8 cellular contexts compared by ENCODE assay signal in genomic region chr20:57480444-57481152, GRCh38. TPM values are rescaled to one million over a fixed set of nuclear protein-coding genes. Genes with fewer than 3 reads are reported as not detected.
DNase-seq lines count a peak whose midpoint lies in the region; ATAC-seq and TF ChIP-seq lines count a peak whose summit lies in the region.

No MANE protein-coding gene starts in this region.

- H3K4me1 ChIP-seq in BLaER1 (peaks cover 83% of the 10 kb centered on the region), thoracic aorta (ENCODE audit: control insufficient read depth in 1 of 2, low read depth in 2 of 2) (peaks cover 5 to 11% of the 10 kb centered on the region in 2 donors)
- peaks cover 16% of the 10 kb centered on the region for H3K4me1 ChIP-seq in CD4-positive, alpha-beta memory T cell (ENCODE audit: insufficient read depth, low read length)

- no peak for TF ChIP-seq CTCF in thoracic aorta (IDR thresholded peaks at IDR 0.05)

- CTCF ChIA-PET in CD4-positive, alpha-beta memory T cell (lab: Charles Lee; ENCODE audit: partially characterized antibody), result no interaction called here

- H3K9me3 ChIP-seq in BLaER1 (0 out of 2 replicates have a peak, but pooled peaks cover 4% of the 10 kb centered on the region), thoracic aorta (no peaks in the 10 kb centered on the region)
- no peaks in the 10 kb centered on the region for H3K9me3 ChIP-seq in CD4-positive, alpha-beta memory T cell (ENCODE audit: control insufficient read depth in 1 of 2, low read length in 2 of 2)

- ATAC-seq in GM19351 (IDR thresholded peaks at IDR 0.05; ENCODE audit: unreplicated experiment) (peak; percentile 62), HG03196 (IDR thresholded peaks at IDR 0.05; ENCODE audit: unreplicated experiment) (peak; percentile 57), thoracic aorta (ENCODE audit: insufficient number of reproducible peaks, low FRiP score, low read depth) (no peak)
- no peak for ATAC-seq in activated T-helper 17 cell treated with anti-CD3 and anti-CD28 coated beads, Interleukin-2, amount 50 U/mL, for 72 hours (replicated peaks)

- peak; percentile 47 for DNase-seq in activated T-cell treated with anti-CD3 and anti-CD28 coated beads, Interleukin-2, amount 50 U/mL, for 1 hour
- no peak for DNase-seq in thoracic aorta (ENCODE audit: low spot score)
- no peak for DNase-seq in ecto neural progenitor cell (ENCODE audit: low spot score)
- DNase-seq in CD4-positive, alpha-beta memory T cell, result no peak

- no peak overlapping the region for H3K27ac Mint-ChIP-seq in CD4-positive, alpha-beta memory T cell
- no peak overlapping the region for H3K27ac Mint-ChIP-seq in activated T-helper 17 cell treated with anti-CD3 and anti-CD28 coated beads, Interleukin-2, amount 50 U/mL, for 72 hours

- no peaks in the 10 kb centered on the region for H4K20me1 ChIP-seq in BLaER1

- intact Hi-C loops in CD4-positive, alpha-beta memory T cell (cut with micrococcal nuclease), result no loop called here

- H3K27me3 ChIP-seq in BLaER1, result no peaks in the 10 kb centered on the region
- no peaks in the 10 kb centered on the region for H3K27me3 ChIP-seq in thoracic aorta (replicated peaks; ENCODE audit: insufficient read depth)
- no peaks in the 10 kb centered on the region for H3K27me3 ChIP-seq in CD4-positive, alpha-beta memory T cell (ENCODE audit: insufficient read depth, low read length)

- POLR2A ChIA-PET in CD4-positive, alpha-beta memory T cell (lab: Charles Lee; ENCODE audit: partially characterized antibody), result no interaction called here

- H3K4me3 ChIP-seq in BLaER1, result peak overlapping the region; percentile 44
- peak overlapping the region; percentile 40 for H3K4me3 ChIP-seq in thoracic aorta
- H3K4me3 ChIP-seq in CD4-positive, alpha-beta memory T cell (ENCODE audit: low read length in 2 of 2), result no peak overlapping the region

- H3K36me3 Mint-ChIP-seq in CD4-positive, alpha-beta memory T cell, result no peaks in the 10 kb centered on the region
- no peaks in the 10 kb centered on the region for H3K36me3 Mint-ChIP-seq in activated T-helper 17 cell treated with anti-CD3 and anti-CD28 coated beads, Interleukin-2, amount 50 U/mL, for 72 hours (ENCODE audit: low read depth)

- peak overlapping the region; percentile 64 for H3K9ac ChIP-seq in BLaER1

- no peak overlapping the region for H3K4me3 Mint-ChIP-seq in CD4-positive, alpha-beta memory T cell
- no peak overlapping the region for H3K4me3 Mint-ChIP-seq in activated T-helper 17 cell treated with anti-CD3 and anti-CD28 coated beads, Interleukin-2, amount 50 U/mL, for 72 hours

- peak overlapping the region; percentile 96 for H3K4me2 ChIP-seq in BLaER1

- H3K4me1 Mint-ChIP-seq in CD4-positive, alpha-beta memory T cell, result peaks cover 5 to 22% (median 10%) of the 10 kb centered on the region in 4 donors
- no peaks in the 10 kb centered on the region for H3K4me1 Mint-ChIP-seq in activated T-helper 17 cell treated with anti-CD3 and anti-CD28 coated beads, Interleukin-2, amount 50 U/mL, for 72 hours

- peak overlapping the region; percentile 78 for H3K27ac ChIP-seq in BLaER1
- H3K27ac ChIP-seq in thoracic aorta, result no peak overlapping the region
- H3K27ac ChIP-seq in CD4-positive, alpha-beta memory T cell (ENCODE audit: low read depth, low read length), result no peak overlapping the region

- H3K9me3 Mint-ChIP-seq in CD4-positive, alpha-beta memory T cell, result no peaks in the 10 kb centered on the region
- H3K9me3 Mint-ChIP-seq in activated T-helper 17 cell treated with anti-CD3 and anti-CD28 coated beads, Interleukin-2, amount 50 U/mL, for 72 hours, result no peaks in the 10 kb centered on the region

- H3K36me3 ChIP-seq in BLaER1, result no peaks in the 10 kb centered on the region
- no peaks in the 10 kb centered on the region for H3K36me3 ChIP-seq in thoracic aorta
- H3K36me3 ChIP-seq in CD4-positive, alpha-beta memory T cell (ENCODE audit: insufficient read depth, low read length), result no peaks in the 10 kb centered on the region

- H3K27me3 Mint-ChIP-seq in CD4-positive, alpha-beta memory T cell, result peaks cover 0 to 3% of the 10 kb centered on the region in 2 donors
- H3K27me3 Mint-ChIP-seq in activated T-helper 17 cell treated with anti-CD3 and anti-CD28 coated beads, Interleukin-2, amount 50 U/mL, for 72 hours, result peaks cover 4% of the 10 kb centered on the region

RNA-seq across cellular contexts. Expression of gene CTCFL, which starts 44.3 kb away (rescaled TPM):
- total RNA-seq in thoracic aorta, result not detected
- total RNA-seq in CD4-positive, alpha-beta memory T cell, result not detected
- polyA plus RNA-seq in CD4-positive, alpha-beta memory T cell, result not detected
- not detected for total RNA-seq in activated T-helper 17 cell treated with anti-CD3 and anti-CD28 coated beads, Interleukin-2, amount 50 U/mL, for 72 hours

Comparison
In these comparisons a context has a peak if more than half of its experiments do, and no peak if none do; other contexts are left out.
1. H3K4me3 ChIP-seq: peak in BLaER1 (single experiment) and thoracic aorta (single experiment); none in CD4-positive, alpha-beta memory T cell (0 of 2).
2. ATAC-seq: peak in GM19351 (single experiment) and HG03196 (single experiment); none in thoracic aorta (single experiment) and activated T-helper 17 cell treated with anti-CD3 and anti-CD28 coated beads, Interleukin-2, amount 50 U/mL, for 72 hours (single experiment).